ENCODE assay signal across 1 cellular context in the genomic region with DNA sequence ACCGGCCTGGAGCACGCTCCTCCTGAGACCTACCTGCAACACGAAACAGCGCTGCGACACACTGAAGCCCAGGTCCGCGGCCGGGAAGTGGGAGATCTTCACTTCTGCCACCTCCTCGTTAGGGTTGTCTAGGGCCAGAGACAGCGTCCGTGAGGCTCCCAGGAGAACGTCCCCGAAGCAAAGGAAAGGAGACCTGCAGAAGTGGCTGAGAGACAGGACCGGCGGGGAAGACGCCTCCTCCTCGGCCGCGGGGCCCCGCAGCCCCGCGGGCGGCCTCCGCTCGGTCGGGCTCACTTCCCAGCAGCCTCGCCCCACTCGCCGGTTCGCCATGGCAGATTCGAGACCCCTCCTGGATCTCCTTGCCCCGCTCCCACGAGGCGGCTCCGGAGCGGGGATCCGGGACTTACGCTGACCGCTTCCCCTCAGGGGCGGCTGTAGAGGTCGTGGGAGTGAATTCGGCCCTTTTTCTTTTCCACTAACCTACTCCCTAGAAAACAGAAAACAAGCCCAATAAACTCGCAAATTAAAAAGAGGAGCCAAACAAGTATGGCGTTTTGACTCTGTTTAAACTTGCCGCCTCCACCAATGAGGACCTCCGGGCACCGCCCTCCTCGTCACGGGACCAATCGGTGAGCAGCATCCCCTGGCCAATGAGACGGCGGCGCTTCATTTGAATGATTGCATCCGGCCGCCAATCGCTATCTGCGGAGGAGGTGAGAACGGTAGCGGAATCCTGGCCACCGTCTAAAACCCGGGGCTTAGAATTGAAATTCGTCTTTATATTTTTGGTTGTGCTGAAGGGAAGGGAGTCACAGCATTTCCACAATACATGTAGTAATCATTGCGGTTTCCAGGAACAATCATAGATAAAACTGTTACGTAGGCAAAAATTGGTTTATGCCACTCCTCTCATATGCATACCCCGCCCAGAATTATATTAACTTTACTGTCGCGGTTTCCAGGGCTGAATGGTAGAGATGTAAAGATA.
TF ChIP-seq lines count a peak whose summit lies in the region.

A gene with protein sequence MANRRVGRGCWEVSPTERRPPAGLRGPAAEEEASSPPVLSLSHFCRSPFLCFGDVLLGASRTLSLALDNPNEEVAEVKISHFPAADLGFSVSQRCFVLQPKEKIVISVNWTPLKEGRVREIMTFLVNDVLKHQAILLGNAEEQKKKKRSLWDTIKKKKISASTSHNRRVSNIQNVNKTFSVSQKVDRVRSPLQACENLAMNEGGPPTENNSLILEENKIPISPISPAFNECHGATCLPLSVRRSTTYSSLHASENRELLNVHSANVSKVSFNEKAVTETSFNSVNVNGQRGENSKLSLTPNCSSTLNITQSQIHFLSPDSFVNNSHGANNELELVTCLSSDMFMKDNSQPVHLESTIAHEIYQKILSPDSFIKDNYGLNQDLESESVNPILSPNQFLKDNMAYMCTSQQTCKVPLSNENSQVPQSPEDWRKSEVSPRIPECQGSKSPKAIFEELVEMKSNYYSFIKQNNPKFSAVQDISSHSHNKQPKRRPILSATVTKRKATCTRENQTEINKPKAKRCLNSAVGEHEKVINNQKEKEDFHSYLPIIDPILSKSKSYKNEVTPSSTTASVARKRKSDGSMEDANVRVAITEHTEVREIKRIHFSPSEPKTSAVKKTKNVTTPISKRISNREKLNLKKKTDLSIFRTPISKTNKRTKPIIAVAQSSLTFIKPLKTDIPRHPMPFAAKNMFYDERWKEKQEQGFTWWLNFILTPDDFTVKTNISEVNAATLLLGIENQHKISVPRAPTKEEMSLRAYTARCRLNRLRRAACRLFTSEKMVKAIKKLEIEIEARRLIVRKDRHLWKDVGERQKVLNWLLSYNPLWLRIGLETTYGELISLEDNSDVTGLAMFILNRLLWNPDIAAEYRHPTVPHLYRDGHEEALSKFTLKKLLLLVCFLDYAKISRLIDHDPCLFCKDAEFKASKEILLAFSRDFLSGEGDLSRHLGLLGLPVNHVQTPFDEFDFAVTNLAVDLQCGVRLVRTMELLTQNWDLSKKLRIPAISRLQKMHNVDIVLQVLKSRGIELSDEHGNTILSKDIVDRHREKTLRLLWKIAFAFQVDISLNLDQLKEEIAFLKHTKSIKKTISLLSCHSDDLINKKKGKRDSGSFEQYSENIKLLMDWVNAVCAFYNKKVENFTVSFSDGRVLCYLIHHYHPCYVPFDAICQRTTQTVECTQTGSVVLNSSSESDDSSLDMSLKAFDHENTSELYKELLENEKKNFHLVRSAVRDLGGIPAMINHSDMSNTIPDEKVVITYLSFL (N-terminal part only) (minus strand): TSS at position 562 of the 988 bp plus-strand sequence. CDS start 232 bp downstream, at position 330.

TF ChIP-seq in K562, 482 proteins besides CTCF, POLR2A, EP300 and RAD21 (continued from another document and continues in another):
- TF ChIP-seq, protein P1, sequence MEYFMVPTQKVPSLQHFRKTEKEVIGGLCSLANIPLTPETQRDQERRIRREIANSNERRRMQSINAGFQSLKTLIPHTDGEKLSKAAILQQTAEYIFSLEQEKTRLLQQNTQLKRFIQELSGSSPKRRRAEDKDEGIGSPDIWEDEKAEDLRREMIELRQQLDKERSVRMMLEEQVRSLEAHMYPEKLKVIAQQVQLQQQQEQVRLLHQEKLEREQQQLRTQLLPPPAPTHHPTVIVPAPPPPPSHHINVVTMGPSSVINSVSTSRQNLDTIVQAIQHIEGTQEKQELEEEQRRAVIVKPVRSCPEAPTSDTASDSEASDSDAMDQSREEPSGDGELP (CRISPR knock-in tag; IDR thresholded peaks at IDR 0.05; ENCODE audit: borderline replicate concordance): peak; percentile 73
- no peak for TF ChIP-seq ESRRB (CRISPR knock-in tag; IDR thresholded peaks at IDR 0.05; ENCODE audit: borderline replicate concordance)
- no peak for TF ChIP-seq NR4A1 (CRISPR knock-in tag; IDR thresholded peaks at IDR 0.05)
- TF ChIP-seq NR4A1 (tag; IDR thresholded peaks at IDR 0.05): 0 out of 2 replicates have a peak, but pooled peaks have one; percentile 22
- no peak for TF ChIP-seq HNRNPL (IDR thresholded peaks at IDR 0.05; ENCODE audit: low read depth, low read length)
- 0 out of 2 replicates have a peak, but pooled peaks have one; percentile 27 for TF ChIP-seq NR2C1 (IDR thresholded peaks at IDR 0.05)
- TF ChIP-seq NR2C1 (tag; IDR thresholded peaks at IDR 0.05): no peak
- TF ChIP-seq SMAD4 (CRISPR knock-in tag; conservative IDR thresholded peaks at IDR 0.05): 0 out of 2 replicates have a peak, but pooled peaks have one; percentile 41
- peak; percentile 92 for TF ChIP-seq FOS (IDR thresholded peaks at IDR 0.05; ENCODE audit: extremely low read depth, insufficient read length)
- TF ChIP-seq ZNF445 (CRISPR knock-in tag; IDR thresholded peaks at IDR 0.05; ENCODE audit: low read depth): no peak
- TF ChIP-seq, protein P2, sequence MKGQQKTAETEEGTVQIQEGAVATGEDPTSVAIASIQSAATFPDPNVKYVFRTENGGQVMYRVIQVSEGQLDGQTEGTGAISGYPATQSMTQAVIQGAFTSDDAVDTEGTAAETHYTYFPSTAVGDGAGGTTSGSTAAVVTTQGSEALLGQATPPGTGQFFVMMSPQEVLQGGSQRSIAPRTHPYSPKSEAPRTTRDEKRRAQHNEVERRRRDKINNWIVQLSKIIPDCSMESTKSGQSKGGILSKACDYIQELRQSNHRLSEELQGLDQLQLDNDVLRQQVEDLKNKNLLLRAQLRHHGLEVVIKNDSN (CRISPR knock-in tag; IDR thresholded peaks at IDR 0.05): peak; percentile 56
- TF ChIP-seq TRIM24 (IDR thresholded peaks at IDR 0.05): no peak
- peak; percentile 100 for TF ChIP-seq FOXM1 (IDR thresholded peaks at IDR 0.05; ENCODE audit: low read depth)
- TF ChIP-seq FOXM1 (CRISPR knock-in tag; IDR thresholded peaks at IDR 0.05; ENCODE audit: low read depth): peak; percentile 100
- TF ChIP-seq CHAMP1 (IDR thresholded peaks at IDR 0.05): peak; percentile 96
- no peak for TF ChIP-seq SRSF1 (IDR thresholded peaks at IDR 0.05; ENCODE audit: low read depth, low read length)
- peak; percentile 70 for TF ChIP-seq LCOR (CRISPR knock-in tag; IDR thresholded peaks at IDR 0.05)
- TF ChIP-seq ATF1 (CRISPR knock-in tag; IDR thresholded peaks at IDR 0.05): no peak
- TF ChIP-seq ATF1 (tag; IDR thresholded peaks at IDR 0.05): peak; percentile 91
- TF ChIP-seq ZNF592 (IDR thresholded peaks at IDR 0.05): peak; percentile 44; the same call in 1 of the 2 replicates
- TF ChIP-seq CHD1 (IDR thresholded peaks at IDR 0.05; ENCODE audit: low read length): no peak
- peak; percentile 81 for TF ChIP-seq SP1 (CRISPR knock-in tag; IDR thresholded peaks at IDR 0.05)
- TF ChIP-seq NR2F6 (CRISPR knock-in tag; IDR thresholded peaks at IDR 0.05): no peak
- no peak for TF ChIP-seq STAG1 (CRISPR knock-in tag; IDR thresholded peaks at IDR 0.05; ENCODE audit: borderline replicate concordance)
- TF ChIP-seq, protein P3, sequence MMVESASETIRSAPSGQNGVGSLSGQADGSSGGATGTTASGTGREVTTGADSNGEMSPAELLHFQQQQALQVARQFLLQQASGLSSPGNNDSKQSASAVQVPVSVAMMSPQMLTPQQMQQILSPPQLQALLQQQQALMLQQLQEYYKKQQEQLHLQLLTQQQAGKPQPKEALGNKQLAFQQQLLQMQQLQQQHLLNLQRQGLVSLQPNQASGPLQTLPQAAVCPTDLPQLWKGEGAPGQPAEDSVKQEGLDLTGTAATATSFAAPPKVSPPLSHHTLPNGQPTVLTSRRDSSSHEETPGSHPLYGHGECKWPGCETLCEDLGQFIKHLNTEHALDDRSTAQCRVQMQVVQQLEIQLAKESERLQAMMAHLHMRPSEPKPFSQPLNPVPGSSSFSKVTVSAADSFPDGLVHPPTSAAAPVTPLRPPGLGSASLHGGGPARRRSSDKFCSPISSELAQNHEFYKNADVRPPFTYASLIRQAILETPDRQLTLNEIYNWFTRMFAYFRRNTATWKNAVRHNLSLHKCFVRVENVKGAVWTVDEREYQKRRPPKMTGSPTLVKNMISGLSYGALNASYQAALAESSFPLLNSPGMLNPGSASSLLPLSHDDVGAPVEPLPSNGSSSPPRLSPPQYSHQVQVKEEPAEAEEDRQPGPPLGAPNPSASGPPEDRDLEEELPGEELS (CRISPR knock-in tag; IDR thresholded peaks at IDR 0.05; ENCODE audit: borderline replicate concordance): 0 out of 2 replicates have a peak, but pooled peaks have one; percentile 39
- no peak for TF ChIP-seq RBM34 (IDR thresholded peaks at IDR 0.05; ENCODE audit: borderline replicate concordance, insufficient read depth, low read length)
- TF ChIP-seq FOSL1 (tag; conservative IDR thresholded peaks at IDR 0.05): 0 out of 2 replicates have a peak, but pooled peaks have one; percentile 29
- no peak for TF ChIP-seq ELF1 (tag; IDR thresholded peaks at IDR 0.05)
- TF ChIP-seq CHD2 (IDR thresholded peaks at IDR 0.05; ENCODE audit: low read depth, low read length): peak; percentile 79
- peak; percentile 93 for TF ChIP-seq C11orf30 (IDR thresholded peaks at IDR 0.05; ENCODE audit: low read depth)
- peak; percentile 52 for TF ChIP-seq HMGN3 (IDR thresholded peaks at IDR 0.05; ENCODE audit: borderline replicate concordance, extremely low read depth, insufficient read length, low read depth, low read length)
- peak; percentile 27; the same call in 1 of the 2 replicates for TF ChIP-seq KLF1 (tag; IDR thresholded peaks at IDR 0.05)
- no peak for TF ChIP-seq SIRT6 (IDR thresholded peaks at IDR 0.05; ENCODE audit: low read depth, low read length)
- peak; percentile 59 for TF ChIP-seq SP2 (IDR thresholded peaks at IDR 0.05; ENCODE audit: extremely low read depth, low read depth, low read length, poor library complexity, severe bottlenecking)
- peak; percentile 73 for TF ChIP-seq MAFK (IDR thresholded peaks at IDR 0.05; ENCODE audit: low read length)
- 0 out of 2 replicates have a peak, but pooled peaks have one; percentile 61 for TF ChIP-seq TCF7L2 (IDR thresholded peaks at IDR 0.05; ENCODE audit: low read depth, low read length)
- TF ChIP-seq JUND (IDR thresholded peaks at IDR 0.05; ENCODE audit: borderline replicate concordance, low read depth, low read length): peak; percentile 20; the same call in 1 of the 2 replicates
- peak; percentile 21; the same call in 1 of the 3 replicates for TF ChIP-seq JUND (tag; IDR thresholded peaks at IDR 0.05; ENCODE audit: borderline replicate concordance, low read depth, low read length)
- peak; percentile 46 for TF ChIP-seq HNRNPLL (IDR thresholded peaks at IDR 0.05; ENCODE audit: low read depth, low read length, poor library complexity, severe bottlenecking)
- TF ChIP-seq, protein P4, sequence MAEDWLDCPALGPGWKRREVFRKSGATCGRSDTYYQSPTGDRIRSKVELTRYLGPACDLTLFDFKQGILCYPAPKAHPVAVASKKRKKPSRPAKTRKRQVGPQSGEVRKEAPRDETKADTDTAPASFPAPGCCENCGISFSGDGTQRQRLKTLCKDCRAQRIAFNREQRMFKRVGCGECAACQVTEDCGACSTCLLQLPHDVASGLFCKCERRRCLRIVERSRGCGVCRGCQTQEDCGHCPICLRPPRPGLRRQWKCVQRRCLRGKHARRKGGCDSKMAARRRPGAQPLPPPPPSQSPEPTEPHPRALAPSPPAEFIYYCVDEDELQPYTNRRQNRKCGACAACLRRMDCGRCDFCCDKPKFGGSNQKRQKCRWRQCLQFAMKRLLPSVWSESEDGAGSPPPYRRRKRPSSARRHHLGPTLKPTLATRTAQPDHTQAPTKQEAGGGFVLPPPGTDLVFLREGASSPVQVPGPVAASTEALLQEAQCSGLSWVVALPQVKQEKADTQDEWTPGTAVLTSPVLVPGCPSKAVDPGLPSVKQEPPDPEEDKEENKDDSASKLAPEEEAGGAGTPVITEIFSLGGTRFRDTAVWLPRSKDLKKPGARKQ (CRISPR knock-in tag; IDR thresholded peaks at IDR 0.05): no peak
- peak; percentile 91 for TF ChIP-seq MAFG (tag; conservative IDR thresholded peaks at IDR 0.05)
- peak; percentile 97 for TF ChIP-seq CC2D1A (IDR thresholded peaks at IDR 0.05)
- TF ChIP-seq RBM22 (IDR thresholded peaks at IDR 0.05; ENCODE audit: low read depth, low read length, poor library complexity, severe bottlenecking): peak; percentile 31
